In the genomic region with DNA sequence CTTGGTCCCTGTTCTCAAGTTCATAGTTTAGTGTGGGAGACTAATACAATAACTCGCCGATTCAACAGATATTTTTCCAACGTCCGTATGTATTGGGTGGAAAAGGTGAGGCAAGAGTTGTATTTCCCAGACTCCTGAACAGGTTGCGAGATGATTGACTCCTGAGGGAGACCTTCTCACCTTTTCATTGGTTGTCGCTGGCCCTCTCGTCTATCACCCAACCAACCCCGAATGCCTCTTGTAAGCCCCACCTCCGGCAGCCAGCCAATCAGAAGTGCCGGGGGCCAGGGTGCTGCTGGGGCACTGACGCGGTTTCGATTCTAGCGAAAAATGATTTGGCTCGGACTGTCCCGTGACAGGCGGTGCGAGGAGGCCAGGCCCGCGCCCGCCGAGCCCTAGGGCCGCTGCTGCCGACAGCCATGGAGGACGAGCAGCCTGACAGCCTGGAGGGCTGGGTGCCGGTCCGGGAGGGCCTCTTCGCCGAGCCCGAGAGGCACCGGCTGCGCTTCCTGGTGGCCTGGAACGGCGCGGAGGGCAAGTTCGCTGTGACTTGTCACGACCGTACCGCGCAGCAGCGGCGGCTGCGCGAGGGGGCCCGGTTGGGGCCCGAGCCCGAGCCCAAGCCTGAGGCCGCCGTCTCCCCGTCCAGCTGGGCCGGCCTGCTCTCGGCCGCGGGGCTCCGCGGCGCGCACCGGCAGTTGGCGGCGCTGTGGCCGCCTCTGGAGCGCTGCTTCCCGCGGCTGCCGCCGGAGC, we compare ENCODE assay signal across 8 cellular contexts. TPM values are rescaled to one million over a fixed set of nuclear protein-coding genes. Genes with fewer than 3 reads are reported as not detected.
DNase-seq lines count a peak whose midpoint lies in the region; ATAC-seq and TF ChIP-seq lines count a peak whose summit lies in the region.

A gene with protein sequence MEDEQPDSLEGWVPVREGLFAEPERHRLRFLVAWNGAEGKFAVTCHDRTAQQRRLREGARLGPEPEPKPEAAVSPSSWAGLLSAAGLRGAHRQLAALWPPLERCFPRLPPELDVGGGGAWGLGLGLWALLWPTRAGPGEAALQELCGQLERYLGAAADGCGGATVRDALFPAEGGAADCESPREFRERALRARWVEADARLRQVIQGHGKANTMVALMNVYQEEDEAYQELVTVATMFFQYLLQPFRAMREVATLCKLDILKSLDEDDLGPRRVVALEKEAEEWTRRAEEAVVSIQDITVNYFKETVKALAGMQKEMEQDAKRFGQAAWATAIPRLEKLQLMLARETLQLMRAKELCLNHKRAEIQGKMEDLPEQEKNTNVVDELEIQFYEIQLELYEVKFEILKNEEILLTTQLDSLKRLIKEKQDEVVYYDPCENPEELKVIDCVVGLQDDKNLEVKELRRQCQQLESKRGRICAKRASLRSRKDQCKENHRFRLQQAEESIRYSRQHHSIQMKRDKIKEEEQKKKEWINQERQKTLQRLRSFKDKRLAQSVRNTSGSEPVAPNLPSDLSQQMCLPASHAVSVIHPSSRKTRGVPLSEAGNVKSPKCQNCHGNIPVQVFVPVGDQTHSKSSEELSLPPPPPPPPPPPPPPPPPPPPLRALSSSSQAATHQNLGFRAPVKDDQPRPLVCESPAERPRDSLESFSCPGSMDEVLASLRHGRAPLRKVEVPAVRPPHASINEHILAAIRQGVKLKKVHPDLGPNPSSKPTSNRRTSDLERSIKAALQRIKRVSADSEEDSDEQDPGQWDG (plus strand): TSS at position 321 of the 753 bp plus-strand sequence. CDS start 99 bp downstream, at position 420.

- TF ChIP-seq CTCF in NB4 (IDR thresholded peaks at IDR 0.05; ENCODE audit: low read depth, low read length), result no peak
- no peak for TF ChIP-seq CTCF in testis (IDR thresholded peaks at IDR 0.05)

- intact Hi-C loops in testis (cut with DNase I; ENCODE audit: low total_unique reads), result no loop called here

- peak; percentile 88 for ATAC-seq in HG02571 (IDR thresholded peaks at IDR 0.05; ENCODE audit: unreplicated experiment)

- H3K9me3 ChIP-seq in SK-N-MC (ENCODE audit: low read depth, low read length) (no peaks in the 10 kb centered on the region), testis (no peaks in the 10 kb centered on the region)

- peak; percentile 99 for DNase-seq in NB4 (ENCODE audit: low read depth)
- DNase-seq in SK-N-MC (ENCODE audit: low read depth, low spot score), result peak; percentile 84
- DNase-seq in glomerular endothelial cell (ENCODE audit: extremely low read depth, low read depth, low spot score), result peak; percentile 78
- peak; percentile 99 for DNase-seq in occipital lobe (lab: John Stamatoyannopoulos, UW)
- DNase-seq in testis, result peak; percentile 99

- peak within 1 kb of the TSS; percentile 62 for H3K9ac ChIP-seq in SK-N-MC (ENCODE audit: insufficient read length)

- H3K9me3 Mint-ChIP-seq in activated naive CD4-positive, alpha-beta T cell treated with anti-CD3 and anti-CD28 coated beads, Interleukin-2, amount 50 U/mL, for 24 hours, result no peaks in the 10 kb centered on the region

- H3K27ac ChIP-seq in SK-N-MC, result 0 out of 2 replicates have a peak within 1 kb of the TSS, but pooled peaks have one; percentile 42
- H3K27ac ChIP-seq in testis, result peak within 1 kb of the TSS; percentile 97 to 100

- WGBS in testis, 2 donors, result 0 to 3% methylated on average over 10 to 35 of the region's 67 CpGs

- peaks cover 46% of the 10 kb centered on the region for H3K4me1 Mint-ChIP-seq in activated naive CD4-positive, alpha-beta T cell treated with anti-CD3 and anti-CD28 coated beads, Interleukin-2, amount 50 U/mL, for 24 hours

- H3K27ac Mint-ChIP-seq in activated naive CD4-positive, alpha-beta T cell treated with anti-CD3 and anti-CD28 coated beads, Interleukin-2, amount 50 U/mL, for 24 hours, result peak within 1 kb of the TSS; percentile 100

- H3K36me3 Mint-ChIP-seq in activated naive CD4-positive, alpha-beta T cell treated with anti-CD3 and anti-CD28 coated beads, Interleukin-2, amount 50 U/mL, for 24 hours, result peaks cover 8% of the 10 kb centered on the region

- H3K4me3 ChIP-seq in GM08714 (ENCODE audit: low read length) (peak within 1 kb of the TSS; percentile 95), NB4 (ENCODE audit: low read depth, low read length) (peak within 1 kb of the TSS; percentile 81), SK-N-MC (peak within 1 kb of the TSS; percentile 87), testis (peak within 1 kb of the TSS; percentile 83 to 97)

- H3K27me3 ChIP-seq in testis, result no peaks in the 10 kb centered on the region

- H3K36me3 ChIP-seq in SK-N-MC (ENCODE audit: insufficient read depth, low read length) (peaks cover 9% of the 10 kb centered on the region; the same call in 1 of the 2 replicates), testis (ENCODE audit: low read depth, missing control alignments) (no peaks in the 10 kb centered on the region)

- no peaks in the 10 kb centered on the region for H3K27me3 Mint-ChIP-seq in activated naive CD4-positive, alpha-beta T cell treated with anti-CD3 and anti-CD28 coated beads, Interleukin-2, amount 50 U/mL, for 24 hours

- peak within 1 kb of the TSS; percentile 94 for H3K4me3 Mint-ChIP-seq in activated naive CD4-positive, alpha-beta T cell treated with anti-CD3 and anti-CD28 coated beads, Interleukin-2, amount 50 U/mL, for 24 hours

- TF ChIP-seq POLR2A in NB4 (IDR thresholded peaks at IDR 0.05; ENCODE audit: extremely low read depth, insufficient read length) (peak; percentile 75), testis (IDR thresholded peaks at IDR 0.05) (peak; percentile 95)

- H3K4me1 ChIP-seq in testis, result no peaks in the 10 kb centered on the region

RNA-seq across cellular contexts. Expression of the gene that starts here (rescaled TPM):
- total RNA-seq in glomerular endothelial cell (7.9 and 11.6 TPM in 2 replicates), occipital lobe (4.5 TPM), testis (10 to 100 TPM in 1 of 2 donors, 1 to 10 TPM in 1; 9.8 to 11.0 TPM)
- polyA plus RNA-seq in testis (ENCODE audit: insufficient read depth, low read depth, low replicate concordance), result 5.3 TPM

Comparison
In these comparisons a context has a peak if more than half of its experiments do, and no peak if none do; other contexts are left out.
1. Peak in every context shown above with its lines: DNase-seq, ATAC-seq, H3K4me3 ChIP-seq and H3K27ac ChIP-seq.